ENCODE assay signal across 8 cellular contexts in genomic region chr3:106333911-106334618, GRCh38.
A peak's percentile ranks its signal among the peaks of the same experiment; 100 is the strongest.
DNase-seq lines count a peak whose midpoint lies in the region; ATAC-seq and TF ChIP-seq lines count a peak whose summit lies in the region.

No MANE protein-coding gene starts in this region.

- no peak overlapping the region for H3K4me3 Mint-ChIP-seq in CD4-positive, alpha-beta T cell
- H3K4me3 Mint-ChIP-seq in stimulated activated naive CD8-positive, alpha-beta T cell treated with anti-CD3 and anti-CD28 coated beads, Interleukin-15, amount 100 ng/mL, for 72 hours, result peak overlapping the region; percentile 85
- no peak overlapping the region for H3K4me3 Mint-ChIP-seq in Caco-2 (ENCODE audit: unreplicated experiment)

- no peaks in the 10 kb centered on the region for H3K9me2 ChIP-seq in SK-N-SH

- TF ChIP-seq CTCF in CD4-positive, alpha-beta T cell (IDR thresholded peaks at IDR 0.05), result no peak
- TF ChIP-seq CTCF in SK-N-SH (IDR thresholded peaks at IDR 0.05) (no peak), fibroblast of pulmonary artery (IDR thresholded peaks at IDR 0.05; ENCODE audit: low read length, missing control alignments) (no peak), lower lobe of right lung (IDR thresholded peaks at IDR 0.05) (no peak), Caco-2 (IDR thresholded peaks at IDR 0.05; ENCODE audit: insufficient read depth in 1 of 2, low read depth in 1 of 2, low read length in 1 of 2, severe bottlenecking in 1 of 2, unreplicated experiment in 1 of 2) (no peak)

- WGBS in SK-N-SH (ENCODE audit: low lambda C conversion rate), result 77% methylated on average over 3 of the region's 3 CpGs

- peak overlapping the region; percentile 25 for H3K27ac Mint-ChIP-seq in CD4-positive, alpha-beta T cell
- peak overlapping the region; percentile 97 to 98 for H3K27ac Mint-ChIP-seq in stimulated activated naive CD8-positive, alpha-beta T cell treated with anti-CD3 and anti-CD28 coated beads, Interleukin-15, amount 100 ng/mL, for 72 hours
- H3K27ac Mint-ChIP-seq in Caco-2 (ENCODE audit: unreplicated experiment), result no peak overlapping the region

- no peak overlapping the region for H2AFZ ChIP-seq in SK-N-SH (ENCODE audit: low read depth)

- H3K9me3 ChIP-seq in CD4-positive, alpha-beta T cell (ENCODE audit: control insufficient read depth, low read length), result no peaks in the 10 kb centered on the region
- no peaks in the 10 kb centered on the region for H3K9me3 ChIP-seq in SK-N-SH
- no peaks in the 10 kb centered on the region for H3K9me3 ChIP-seq in lower lobe of right lung
- no peaks in the 10 kb centered on the region for H3K9me3 ChIP-seq in Caco-2

- CTCF ChIA-PET in CD4-positive, alpha-beta T cell (lab: Charles Lee), result interaction anchor here (0.6 to 2.2 kb wide), 2 partner anchors 14 to 39 kb away, joined by 3 to 7 read pairs; no protein-coding TSS in a partner anchor
- CTCF ChIA-PET in SK-N-SH (lab: Yijun Ruan, JAX), result no interaction called here
- CTCF ChIA-PET in Caco-2 (lab: Charles Lee), result no interaction called here

- H3K9me3 Mint-ChIP-seq in CD4-positive, alpha-beta T cell, result no peaks in the 10 kb centered on the region
- peaks cover 0 to 4% of the 10 kb centered on the region in 2 donors for H3K9me3 Mint-ChIP-seq in stimulated activated naive CD8-positive, alpha-beta T cell treated with anti-CD3 and anti-CD28 coated beads, Interleukin-15, amount 100 ng/mL, for 72 hours
- H3K9me3 Mint-ChIP-seq in Caco-2 (ENCODE audit: unreplicated experiment), result no peaks in the 10 kb centered on the region

- no peak for TF ChIP-seq EP300 in SK-N-SH (IDR thresholded peaks at IDR 0.05; ENCODE audit: borderline replicate concordance in 1 of 2, low read depth in 1 of 2, low read length in 1 of 2)

- H3K4me2 ChIP-seq in SK-N-SH, result no peak overlapping the region

- H3K4me3 ChIP-seq in SK-N-SH (ENCODE audit: low read depth in 2 of 2, low read length in 1 of 2) (no peak overlapping the region), fibroblast of pulmonary artery (replicated peaks; ENCODE audit: low read depth, low read length) (no peak overlapping the region), lower lobe of right lung (no peak overlapping the region), Caco-2 (ENCODE audit: low read depth, low read length) (no peak overlapping the region)

- peaks cover 52% of the 10 kb centered on the region for H3K4me1 Mint-ChIP-seq in CD4-positive, alpha-beta T cell (ENCODE audit: low read depth)
- H3K4me1 Mint-ChIP-seq in stimulated activated naive CD8-positive, alpha-beta T cell treated with anti-CD3 and anti-CD28 coated beads, Interleukin-15, amount 100 ng/mL, for 72 hours, result peaks cover 90% of the 10 kb centered on the region
- H3K4me1 Mint-ChIP-seq in Caco-2 (ENCODE audit: low read depth, unreplicated experiment), result peaks cover 9% of the 10 kb centered on the region

- POLR2A ChIA-PET in CD4-positive, alpha-beta T cell (lab: Charles Lee), result interaction anchor here (0.6 to 1.0 kb wide), 2 partner anchors 17 to 106 kb away, joined by 3 read pairs; no protein-coding TSS in a partner anchor
- POLR2A ChIA-PET in SK-N-SH (lab: Yijun Ruan, JAX), result no interaction called here
- POLR2A ChIA-PET in Caco-2 (lab: Charles Lee), result no interaction called here

- BruUV-seq in Caco-2 (replicated peaks; lab: Mats Ljungman, UMichigan), result no TSS peak

- H3K4me1 ChIP-seq in SK-N-SH (ENCODE audit: control insufficient read depth in 1 of 2, insufficient read depth in 2 of 2, low read depth in 1 of 2, low read length in 1 of 2), result no peaks in the 10 kb centered on the region; a peak in 2 of 4 replicates
- no peaks in the 10 kb centered on the region for H3K4me1 ChIP-seq in lower lobe of right lung
- no peaks in the 10 kb centered on the region for H3K4me1 ChIP-seq in Caco-2

- TF ChIP-seq RAD21 in SK-N-SH (IDR thresholded peaks at IDR 0.05; ENCODE audit: low read length), result no peak

- H3K79me2 ChIP-seq in SK-N-SH (ENCODE audit: insufficient read depth), result no peaks in the 10 kb centered on the region

- no peaks in the 10 kb centered on the region for H3K27me3 Mint-ChIP-seq in CD4-positive, alpha-beta T cell
- H3K27me3 Mint-ChIP-seq in stimulated activated naive CD8-positive, alpha-beta T cell treated with anti-CD3 and anti-CD28 coated beads, Interleukin-15, amount 100 ng/mL, for 72 hours, result no peaks in the 10 kb centered on the region
- H3K27me3 Mint-ChIP-seq in Caco-2 (ENCODE audit: insufficient read depth, unreplicated experiment), result no peaks in the 10 kb centered on the region

- DNase-seq in CD4-positive, alpha-beta T cell, result no peak
- no peak for DNase-seq in SK-N-SH
- DNase-seq in fibroblast of pulmonary artery (ENCODE audit: low read depth), result peak; percentile 48
- DNase-seq in stimulated activated naive CD8-positive, alpha-beta T cell treated with anti-CD3 and anti-CD28 coated beads, Interleukin-15, amount 100 ng/mL, for 72 hours, result peak; percentile 52 to 70
- no peak for DNase-seq in iPS-NIHi7 (ENCODE audit: extremely low spot score)
- DNase-seq in lower lobe of right lung, result no peak
- no peak for DNase-seq in Caco-2

- no peak overlapping the region for H3K27ac ChIP-seq in CD4-positive, alpha-beta T cell (ENCODE audit: low read depth, low read length)
- H3K27ac ChIP-seq in SK-N-SH (ENCODE audit: low read depth in 2 of 2, low read length in 1 of 2) (no peak overlapping the region), lower lobe of right lung (no peak overlapping the region)

- ATAC-seq in CD4-positive, alpha-beta T cell (ENCODE audit: poor library complexity), result peak; percentile 23
- ATAC-seq in GM21786 (IDR thresholded peaks at IDR 0.05; ENCODE audit: unreplicated experiment) (peak; percentile 65), lower lobe of right lung (no peak)
- ATAC-seq in stimulated activated naive CD8-positive, alpha-beta T cell treated with anti-CD3 and anti-CD28 coated beads, Interleukin-15, amount 100 ng/mL, for 72 hours, result peak; percentile 80

- no peak overlapping the region for H3K9ac ChIP-seq in SK-N-SH

- H3K27me3 ChIP-seq in CD4-positive, alpha-beta T cell (ENCODE audit: control insufficient read depth, insufficient read depth, low read length), result no peaks in the 10 kb centered on the region
- H3K27me3 ChIP-seq in SK-N-SH (ENCODE audit: insufficient read depth), result no peaks in the 10 kb centered on the region
- H3K27me3 ChIP-seq in lower lobe of right lung (ENCODE audit: low read depth), result no peaks in the 10 kb centered on the region
- no peaks in the 10 kb centered on the region for H3K27me3 ChIP-seq in Caco-2 (replicated peaks; ENCODE audit: control insufficient read depth, insufficient read depth, low read length)

- no peaks in the 10 kb centered on the region for H4K20me1 ChIP-seq in SK-N-SH (ENCODE audit: insufficient read depth)

- no peaks in the 10 kb centered on the region for H3K36me3 Mint-ChIP-seq in CD4-positive, alpha-beta T cell (ENCODE audit: low read depth)
- H3K36me3 Mint-ChIP-seq in Caco-2 (ENCODE audit: insufficient read depth, unreplicated experiment), result no peaks in the 10 kb centered on the region

- intact Hi-C loops in CD4-positive, alpha-beta T cell (cut with DNase I, micrococcal nuclease), result no loop called here
- intact Hi-C loops in lower lobe of right lung (cut with DNase I) (no loop called here), Caco-2 (cut with micrococcal nuclease; ENCODE audit: unreplicated experiment) (loop anchor here (1.0 kb wide), 1 partner anchor 23 kb away; no protein-coding TSS in a partner anchor)

- H3F3A ChIP-seq in SK-N-SH (replicated peaks; ENCODE audit: insufficient read depth), result no peaks in the 10 kb centered on the region

- H3K36me3 ChIP-seq in SK-N-SH (replicated peaks in 1 of 2; ENCODE audit: control insufficient read depth in 1 of 2, insufficient read depth in 2 of 2, low read length in 1 of 2) (no peaks in the 10 kb centered on the region), lower lobe of right lung (no peaks in the 10 kb centered on the region), Caco-2 (ENCODE audit: control insufficient read depth, insufficient read depth, low read length) (no peaks in the 10 kb centered on the region)

TF ChIP-seq in SK-N-SH, 30 proteins besides CTCF, POLR2A, EP300 and RAD21 (continues in another document):
- TF ChIP-seq ELF1 (IDR thresholded peaks at IDR 0.05) (no peak), FOSL2 (IDR thresholded peaks at IDR 0.05; ENCODE audit: borderline replicate concordance, low read depth) (peak; percentile 11; the same call in 1 of the 2 replicates), TAF1 (IDR thresholded peaks at IDR 0.05; ENCODE audit: borderline replicate concordance, low read depth, low read length) (no peak), RCOR1 (IDR thresholded peaks at IDR 0.05; ENCODE audit: low read length) (no peak), POLR2AphosphoS5 (IDR thresholded peaks at IDR 0.05; ENCODE audit: low read depth, low read length) (no peak)
- TF ChIP-seq, protein P1, sequence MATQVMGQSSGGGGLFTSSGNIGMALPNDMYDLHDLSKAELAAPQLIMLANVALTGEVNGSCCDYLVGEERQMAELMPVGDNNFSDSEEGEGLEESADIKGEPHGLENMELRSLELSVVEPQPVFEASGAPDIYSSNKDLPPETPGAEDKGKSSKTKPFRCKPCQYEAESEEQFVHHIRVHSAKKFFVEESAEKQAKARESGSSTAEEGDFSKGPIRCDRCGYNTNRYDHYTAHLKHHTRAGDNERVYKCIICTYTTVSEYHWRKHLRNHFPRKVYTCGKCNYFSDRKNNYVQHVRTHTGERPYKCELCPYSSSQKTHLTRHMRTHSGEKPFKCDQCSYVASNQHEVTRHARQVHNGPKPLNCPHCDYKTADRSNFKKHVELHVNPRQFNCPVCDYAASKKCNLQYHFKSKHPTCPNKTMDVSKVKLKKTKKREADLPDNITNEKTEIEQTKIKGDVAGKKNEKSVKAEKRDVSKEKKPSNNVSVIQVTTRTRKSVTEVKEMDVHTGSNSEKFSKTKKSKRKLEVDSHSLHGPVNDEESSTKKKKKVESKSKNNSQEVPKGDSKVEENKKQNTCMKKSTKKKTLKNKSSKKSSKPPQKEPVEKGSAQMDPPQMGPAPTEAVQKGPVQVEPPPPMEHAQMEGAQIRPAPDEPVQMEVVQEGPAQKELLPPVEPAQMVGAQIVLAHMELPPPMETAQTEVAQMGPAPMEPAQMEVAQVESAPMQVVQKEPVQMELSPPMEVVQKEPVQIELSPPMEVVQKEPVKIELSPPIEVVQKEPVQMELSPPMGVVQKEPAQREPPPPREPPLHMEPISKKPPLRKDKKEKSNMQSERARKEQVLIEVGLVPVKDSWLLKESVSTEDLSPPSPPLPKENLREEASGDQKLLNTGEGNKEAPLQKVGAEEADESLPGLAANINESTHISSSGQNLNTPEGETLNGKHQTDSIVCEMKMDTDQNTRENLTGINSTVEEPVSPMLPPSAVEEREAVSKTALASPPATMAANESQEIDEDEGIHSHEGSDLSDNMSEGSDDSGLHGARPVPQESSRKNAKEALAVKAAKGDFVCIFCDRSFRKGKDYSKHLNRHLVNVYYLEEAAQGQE (IDR thresholded peaks at IDR 0.05; ENCODE audit: low read depth, low read length), result no peak

Comparison
In these comparisons a context has a peak if more than half of its experiments do, and no peak if none do; other contexts are left out.
1. ATAC-seq: peak in CD4-positive, alpha-beta T cell (single experiment), GM21786 (single experiment) and stimulated activated naive CD8-positive, alpha-beta T cell treated with anti-CD3 and anti-CD28 coated beads, Interleukin-15, amount 100 ng/mL, for 72 hours (single experiment); none in lower lobe of right lung (0 of 2).
2. DNase-seq: peak in fibroblast of pulmonary artery (single experiment) and stimulated activated naive CD8-positive, alpha-beta T cell treated with anti-CD3 and anti-CD28 coated beads, Interleukin-15, amount 100 ng/mL, for 72 hours (2 of 2); none in CD4-positive, alpha-beta T cell (0 of 10), SK-N-SH (single experiment), iPS-NIHi7 (single experiment), lower lobe of right lung (single experiment) and Caco-2 (0 of 2).
3. H3K4me3 Mint-ChIP-seq: peak in stimulated activated naive CD8-positive, alpha-beta T cell treated with anti-CD3 and anti-CD28 coated beads, Interleukin-15, amount 100 ng/mL, for 72 hours (2 of 2); none in CD4-positive, alpha-beta T cell (single experiment) and Caco-2 (single experiment).